10 cellular contexts compared by ENCODE assay signal in genomic region chr10:62769574-62770242, GRCh38. TPM values are rescaled to one million over a fixed set of nuclear protein-coding genes. Genes with fewer than 3 reads are reported as not detected.
DNase-seq lines count a peak whose midpoint lies in the region; ATAC-seq and TF ChIP-seq lines count a peak whose summit lies in the region.
"Had no signal": no experiment of that assay in that cellular context is flagged by ENCODE, and none has a peak within 500 bp of the region (broad histone marks: within the 10 kb centered on the region; RNA-seq: fewer than 3 reads in every experiment).

No MANE protein-coding gene starts in this region.

- H3K4me2 ChIP-seq in hepatocyte, result no peak overlapping the region

- no peak for TF ChIP-seq CTCF in NB4 (IDR thresholded peaks at IDR 0.05; ENCODE audit: low read depth, low read length)
- TF ChIP-seq CTCF in foreskin keratinocyte (conservative IDR thresholded peaks at IDR 0.05), result no peak
- TF ChIP-seq CTCF in hepatocyte (IDR thresholded peaks at IDR 0.05; ENCODE audit: poor library complexity), result no peak

- 91% methylated on average over 1 of the region's 1 CpG for WGBS in hepatocyte (ENCODE audit: low lambda C conversion rate, missing lambda C conversion rate)

- peak; percentile 16 for DNase-seq in NB4 (ENCODE audit: low read depth)
- peak; percentile 25 for DNase-seq in medulla oblongata (ENCODE audit: extremely low spot score)
- DNase-seq in NCI-H1417 treated with DMSO at 0.1 percent for 48 hours (lab: John Stamatoyannopoulos, UW), result no peak
- DNase-seq in foreskin keratinocyte, result no peak
- no peak for DNase-seq in hepatocyte (ENCODE audit: low spot score)
- DNase-seq in NCI-H2171 (lab: John Stamatoyannopoulos, UW), result no peak
- DNase-seq: NCI-H1105 had no signal

- H3K27me3 ChIP-seq in foreskin keratinocyte (peaks cover 14% of the 10 kb centered on the region), hepatocyte (no peaks in the 10 kb centered on the region)
- H3K27me3 ChIP-seq: SJSA1 had no signal

- no peaks in the 10 kb centered on the region for H3K4me1 ChIP-seq in foreskin keratinocyte
- H3K4me1 ChIP-seq in hepatocyte (ENCODE audit: insufficient read depth), result no peaks in the 10 kb centered on the region

- TF ChIP-seq POLR2A in NB4 (IDR thresholded peaks at IDR 0.05; ENCODE audit: extremely low read depth, insufficient read length), result no peak

- ATAC-seq in GM18502 (IDR thresholded peaks at IDR 0.05; ENCODE audit: poor library complexity, unreplicated experiment) (peak; percentile 74), GM21786 (IDR thresholded peaks at IDR 0.05; ENCODE audit: unreplicated experiment) (peak; percentile 61), foreskin keratinocyte (no peak)

- no peaks in the 10 kb centered on the region for H3K36me3 ChIP-seq in hepatocyte (replicated peaks; ENCODE audit: insufficient read depth, low read depth)
- H3K36me3 ChIP-seq: SJSA1 had no signal

- H2AFZ ChIP-seq in hepatocyte, result no peak overlapping the region

- H3K4me3 ChIP-seq in NB4 (ENCODE audit: low read depth, low read length) (no peak overlapping the region), hepatocyte (no peak overlapping the region)
- H3K4me3 ChIP-seq: SJSA1 had no signal

- no peaks in the 10 kb centered on the region for H3K9me3 ChIP-seq in hepatocyte (ENCODE audit: low read depth)
- H3K9me3 ChIP-seq: SJSA1 had no signal

- no peaks in the 10 kb centered on the region for H4K20me1 ChIP-seq in hepatocyte (ENCODE audit: insufficient read depth, poor library complexity, severe bottlenecking)

- no peaks in the 10 kb centered on the region for H3K79me2 ChIP-seq in hepatocyte

- H3K9me2 ChIP-seq in hepatocyte (replicated peaks; ENCODE audit: insufficient read depth), result no peaks in the 10 kb centered on the region

- H3K27ac ChIP-seq in foreskin keratinocyte, result no peak overlapping the region
- no peak overlapping the region for H3K27ac ChIP-seq in hepatocyte
- H3K27ac ChIP-seq: SJSA1 had no signal

RNA-seq across cellular contexts. Expression of gene ADO, which starts 34.8 kb away (rescaled TPM):
- 15.0 and 16.2 TPM in 2 replicates for total RNA-seq in foreskin keratinocyte
- polyA plus RNA-seq in foreskin keratinocyte, result 8.2 and 9.0 TPM in 2 replicates
- total RNA-seq in hepatocyte, result 24.6 and 25.8 TPM in 2 replicates
- 5.7 and 8.9 TPM in 2 replicates for polyA plus RNA-seq in hepatocyte

RNA-seq across cellular contexts. Expression of gene EGR2, which starts 46.5 kb away (rescaled TPM):
- 0.03 TPM in 1 of 2 replicates, not detected in the other for total RNA-seq in foreskin keratinocyte
- 0.06 TPM in 1 of 2 replicates, not detected in the other for polyA plus RNA-seq in foreskin keratinocyte
- total RNA-seq in hepatocyte, result 7.8 and 11.5 TPM in 2 replicates
- polyA plus RNA-seq in hepatocyte, result 10.4 and 16.1 TPM in 2 replicates
- total RNA-seq: SJSA1 had no signal

Comparison
In these comparisons a context has a peak if more than half of its experiments do, and no peak if none do; other contexts are left out.
1. DNase-seq: peak in NB4 (single experiment) and medulla oblongata (single experiment); none in NCI-H1417 treated with DMSO at 0.1 percent for 48 hours (single experiment), foreskin keratinocyte (0 of 2), hepatocyte (single experiment) and NCI-H2171 (single experiment).